1 cellular context compared by ENCODE assay signal in the genomic region with DNA sequence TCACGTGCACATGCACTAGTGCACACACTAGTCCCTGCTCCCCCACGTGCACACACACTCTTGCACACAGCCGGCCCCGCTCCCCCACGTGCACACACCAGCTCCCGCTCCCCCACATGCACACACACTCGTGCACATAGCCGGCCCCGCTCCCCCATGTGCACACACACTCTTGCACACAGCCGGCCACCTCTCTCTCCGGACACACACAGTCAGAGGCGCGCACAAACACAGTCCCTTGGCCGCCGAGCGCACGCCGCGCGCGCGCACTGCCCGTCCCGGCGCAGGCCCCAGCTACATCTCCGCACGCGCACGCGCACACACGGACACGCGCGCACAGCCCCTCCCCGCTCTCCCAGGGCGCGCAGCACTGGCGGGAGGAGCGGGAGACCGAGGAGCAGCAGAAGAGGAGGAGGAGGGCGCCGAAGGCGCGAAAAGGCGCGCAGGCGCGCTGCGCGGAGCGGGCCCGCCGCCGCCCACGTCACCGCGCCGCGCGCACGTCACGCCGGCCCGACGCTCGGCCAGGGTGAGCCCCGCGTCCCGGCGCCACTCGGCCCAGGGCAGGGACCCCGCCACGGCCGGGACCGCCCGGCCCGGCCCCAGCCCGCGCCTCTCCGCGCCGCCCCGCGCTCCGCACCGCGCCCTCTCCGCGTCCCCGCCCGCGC.
A peak's percentile ranks its signal among the peaks of the same experiment; 100 is the strongest.
TF ChIP-seq lines count a peak whose summit lies in the region.

A gene with protein sequence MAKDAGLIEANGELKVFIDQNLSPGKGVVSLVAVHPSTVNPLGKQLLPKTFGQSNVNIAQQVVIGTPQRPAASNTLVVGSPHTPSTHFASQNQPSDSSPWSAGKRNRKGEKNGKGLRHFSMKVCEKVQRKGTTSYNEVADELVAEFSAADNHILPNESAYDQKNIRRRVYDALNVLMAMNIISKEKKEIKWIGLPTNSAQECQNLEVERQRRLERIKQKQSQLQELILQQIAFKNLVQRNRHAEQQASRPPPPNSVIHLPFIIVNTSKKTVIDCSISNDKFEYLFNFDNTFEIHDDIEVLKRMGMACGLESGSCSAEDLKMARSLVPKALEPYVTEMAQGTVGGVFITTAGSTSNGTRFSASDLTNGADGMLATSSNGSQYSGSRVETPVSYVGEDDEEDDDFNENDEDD (plus strand): TSS at position 549 of the 665 bp plus-strand sequence. CDS start 1,085 bp downstream, outside the sequence.

TF ChIP-seq in WTC11, 78 proteins besides CTCF, POLR2A, EP300 and RAD21 (continued from another document and continues in another):
- TF ChIP-seq, protein P1, sequence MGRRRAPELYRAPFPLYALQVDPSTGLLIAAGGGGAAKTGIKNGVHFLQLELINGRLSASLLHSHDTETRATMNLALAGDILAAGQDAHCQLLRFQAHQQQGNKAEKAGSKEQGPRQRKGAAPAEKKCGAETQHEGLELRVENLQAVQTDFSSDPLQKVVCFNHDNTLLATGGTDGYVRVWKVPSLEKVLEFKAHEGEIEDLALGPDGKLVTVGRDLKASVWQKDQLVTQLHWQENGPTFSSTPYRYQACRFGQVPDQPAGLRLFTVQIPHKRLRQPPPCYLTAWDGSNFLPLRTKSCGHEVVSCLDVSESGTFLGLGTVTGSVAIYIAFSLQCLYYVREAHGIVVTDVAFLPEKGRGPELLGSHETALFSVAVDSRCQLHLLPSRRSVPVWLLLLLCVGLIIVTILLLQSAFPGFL (CRISPR knock-in tag; IDR thresholded peaks at IDR 0.05; ENCODE audit: borderline replicate concordance), result no peak
- TF ChIP-seq RORB (CRISPR knock-in tag; IDR thresholded peaks at IDR 0.05) (no peak), EMX1 (CRISPR knock-in tag; IDR thresholded peaks at IDR 0.05) (no peak), GABPB1 (CRISPR knock-in tag; IDR thresholded peaks at IDR 0.05) (no peak), ZNF232 (CRISPR knock-in tag; IDR thresholded peaks at IDR 0.05) (no peak), ATF3 (CRISPR knock-in tag; conservative IDR thresholded peaks at IDR 0.05) (no peak), AFF4 (CRISPR knock-in tag; IDR thresholded peaks at IDR 0.05; ENCODE audit: borderline replicate concordance) (no peak), ATF1 (CRISPR knock-in tag; IDR thresholded peaks at IDR 0.05) (no peak), ZBTB21 (CRISPR knock-in tag; IDR thresholded peaks at IDR 0.05; ENCODE audit: borderline replicate concordance) (no peak; the same call in 1 of the 2 replicates), ZNF423 (CRISPR knock-in tag; IDR thresholded peaks at IDR 0.05) (no peak), SMAD3 (CRISPR knock-in tag; IDR thresholded peaks at IDR 0.05; ENCODE audit: borderline replicate concordance) (peak; percentile 37; the same call in 1 of the 2 replicates), ESRRA (CRISPR knock-in tag; IDR thresholded peaks at IDR 0.05; ENCODE audit: borderline replicate concordance) (no peak), CBFB (CRISPR knock-in tag; IDR thresholded peaks at IDR 0.05; ENCODE audit: low read depth) (no peak), AR (CRISPR knock-in tag; IDR thresholded peaks at IDR 0.05) (no peak), ETV6 (CRISPR knock-in tag; IDR thresholded peaks at IDR 0.05) (peak; percentile 55; the same call in 1 of the 2 replicates), ZNF138 (CRISPR knock-in tag; conservative IDR thresholded peaks at IDR 0.05) (no peak), STAT6 (CRISPR knock-in tag; conservative IDR thresholded peaks at IDR 0.05; ENCODE audit: low read depth) (no peak), JUN (CRISPR knock-in tag; IDR thresholded peaks at IDR 0.05) (no peak), ZNF671 (CRISPR knock-in tag; IDR thresholded peaks at IDR 0.05) (no peak), SP1 (CRISPR knock-in tag; conservative IDR thresholded peaks at IDR 0.05) (0 out of 2 replicates have a peak, but pooled peaks have one; percentile 43), ELF4 (CRISPR knock-in tag; IDR thresholded peaks at IDR 0.05; ENCODE audit: low read depth) (no peak), E2F1 (CRISPR knock-in tag; IDR thresholded peaks at IDR 0.05) (0 out of 2 replicates have a peak, but pooled peaks have one; percentile 58), TEAD4 (CRISPR knock-in tag; IDR thresholded peaks at IDR 0.05) (no peak), ZBTB43 (CRISPR knock-in tag; IDR thresholded peaks at IDR 0.05) (peak; percentile 99)
- TF ChIP-seq, protein P2, sequence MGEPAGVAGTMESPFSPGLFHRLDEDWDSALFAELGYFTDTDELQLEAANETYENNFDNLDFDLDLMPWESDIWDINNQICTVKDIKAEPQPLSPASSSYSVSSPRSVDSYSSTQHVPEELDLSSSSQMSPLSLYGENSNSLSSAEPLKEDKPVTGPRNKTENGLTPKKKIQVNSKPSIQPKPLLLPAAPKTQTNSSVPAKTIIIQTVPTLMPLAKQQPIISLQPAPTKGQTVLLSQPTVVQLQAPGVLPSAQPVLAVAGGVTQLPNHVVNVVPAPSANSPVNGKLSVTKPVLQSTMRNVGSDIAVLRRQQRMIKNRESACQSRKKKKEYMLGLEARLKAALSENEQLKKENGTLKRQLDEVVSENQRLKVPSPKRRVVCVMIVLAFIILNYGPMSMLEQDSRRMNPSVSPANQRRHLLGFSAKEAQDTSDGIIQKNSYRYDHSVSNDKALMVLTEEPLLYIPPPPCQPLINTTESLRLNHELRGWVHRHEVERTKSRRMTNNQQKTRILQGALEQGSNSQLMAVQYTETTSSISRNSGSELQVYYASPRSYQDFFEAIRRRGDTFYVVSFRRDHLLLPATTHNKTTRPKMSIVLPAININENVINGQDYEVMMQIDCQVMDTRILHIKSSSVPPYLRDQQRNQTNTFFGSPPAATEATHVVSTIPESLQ (CRISPR knock-in tag; IDR thresholded peaks at IDR 0.05), result no peak
- TF ChIP-seq, protein P3, sequence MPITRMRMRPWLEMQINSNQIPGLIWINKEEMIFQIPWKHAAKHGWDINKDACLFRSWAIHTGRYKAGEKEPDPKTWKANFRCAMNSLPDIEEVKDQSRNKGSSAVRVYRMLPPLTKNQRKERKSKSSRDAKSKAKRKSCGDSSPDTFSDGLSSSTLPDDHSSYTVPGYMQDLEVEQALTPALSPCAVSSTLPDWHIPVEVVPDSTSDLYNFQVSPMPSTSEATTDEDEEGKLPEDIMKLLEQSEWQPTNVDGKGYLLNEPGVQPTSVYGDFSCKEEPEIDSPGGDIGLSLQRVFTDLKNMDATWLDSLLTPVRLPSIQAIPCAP (CRISPR knock-in tag; IDR thresholded peaks at IDR 0.05), result no peak
- TF ChIP-seq, protein P4, sequence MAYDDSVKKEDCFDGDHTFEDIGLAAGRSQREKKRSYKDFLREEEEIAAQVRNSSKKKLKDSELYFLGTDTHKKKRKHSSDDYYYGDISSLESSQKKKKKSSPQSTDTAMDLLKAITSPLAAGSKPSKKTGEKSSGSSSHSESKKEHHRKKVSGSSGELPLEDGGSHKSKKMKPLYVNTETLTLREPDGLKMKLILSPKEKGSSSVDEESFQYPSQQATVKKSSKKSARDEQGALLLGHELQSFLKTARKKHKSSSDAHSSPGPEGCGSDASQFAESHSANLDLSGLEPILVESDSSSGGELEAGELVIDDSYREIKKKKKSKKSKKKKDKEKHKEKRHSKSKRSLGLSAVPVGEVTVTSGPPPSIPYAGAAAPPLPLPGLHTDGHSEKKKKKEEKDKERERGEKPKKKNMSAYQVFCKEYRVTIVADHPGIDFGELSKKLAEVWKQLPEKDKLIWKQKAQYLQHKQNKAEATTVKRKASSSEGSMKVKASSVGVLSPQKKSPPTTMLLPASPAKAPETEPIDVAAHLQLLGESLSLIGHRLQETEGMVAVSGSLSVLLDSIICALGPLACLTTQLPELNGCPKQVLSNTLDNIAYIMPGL (CRISPR knock-in tag; IDR thresholded peaks at IDR 0.05), result peak; percentile 62; the same call in 1 of the 2 replicates
- TF ChIP-seq, protein P5, sequence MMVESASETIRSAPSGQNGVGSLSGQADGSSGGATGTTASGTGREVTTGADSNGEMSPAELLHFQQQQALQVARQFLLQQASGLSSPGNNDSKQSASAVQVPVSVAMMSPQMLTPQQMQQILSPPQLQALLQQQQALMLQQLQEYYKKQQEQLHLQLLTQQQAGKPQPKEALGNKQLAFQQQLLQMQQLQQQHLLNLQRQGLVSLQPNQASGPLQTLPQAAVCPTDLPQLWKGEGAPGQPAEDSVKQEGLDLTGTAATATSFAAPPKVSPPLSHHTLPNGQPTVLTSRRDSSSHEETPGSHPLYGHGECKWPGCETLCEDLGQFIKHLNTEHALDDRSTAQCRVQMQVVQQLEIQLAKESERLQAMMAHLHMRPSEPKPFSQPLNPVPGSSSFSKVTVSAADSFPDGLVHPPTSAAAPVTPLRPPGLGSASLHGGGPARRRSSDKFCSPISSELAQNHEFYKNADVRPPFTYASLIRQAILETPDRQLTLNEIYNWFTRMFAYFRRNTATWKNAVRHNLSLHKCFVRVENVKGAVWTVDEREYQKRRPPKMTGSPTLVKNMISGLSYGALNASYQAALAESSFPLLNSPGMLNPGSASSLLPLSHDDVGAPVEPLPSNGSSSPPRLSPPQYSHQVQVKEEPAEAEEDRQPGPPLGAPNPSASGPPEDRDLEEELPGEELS (CRISPR knock-in tag; IDR thresholded peaks at IDR 0.05), result no peak; the same call in 1 of the 2 replicates
